In genomic region chr2:159015174-159015573, GRCh38 we compare ENCODE assay signal across 11 cellular contexts.
"Had no signal": no experiment of that assay in that cellular context is flagged by ENCODE, and none has a peak within 500 bp of the region (broad histone marks: within the 10 kb centered on the region; RNA-seq: fewer than 3 reads in every experiment).

No MANE protein-coding gene starts in this region.

- H3K4me3 ChIP-seq: GM23248, GM23338, HAP-1 had no signal

- H3K4me2 ChIP-seq: GM23338 had no signal

- DNase-seq: GM23248, GOT3, H7, H9, HCEC 1CT, HFFc6 had no signal

- H3K27ac ChIP-seq: GM23248 had no signal

- H3K27ac Mint-ChIP-seq: GM23338, H9, HFFc6 had no signal

- H3K4me3 Mint-ChIP-seq: GM23338, H9, HFFc6 had no signal

- FAIRE-seq: H1, H54 had no signal

- H3K36me3 ChIP-seq: HAP-1 had no signal

- ATAC-seq: GM23338, HCT116 had no signal

- H3K9ac ChIP-seq: GM23248 had no signal
